8 cellular contexts compared by ENCODE assay signal in genomic region chr1:66332524-66332853, GRCh38.
DNase-seq lines count a peak whose midpoint lies in the region; ATAC-seq and TF ChIP-seq lines count a peak whose summit lies in the region.

No MANE protein-coding gene starts in this region.

- DNase-seq in activated naive CD4-positive, alpha-beta T cell treated with anti-CD3 and anti-CD28 coated beads for 36 hours: no peak
- DNase-seq in activated naive CD4-positive, alpha-beta T cell treated with Interleukin-2 at 50 U/mL for 16 hours: no peak
- no peak for DNase-seq in central memory CD8-positive, alpha-beta T cell (ENCODE audit: low spot score in 2 of 2)
- DNase-seq in midbrain (lab: John Stamatoyannopoulos, UW) (peak; percentile 40), ecto neural progenitor cell (ENCODE audit: low spot score) (no peak), GM10248 (ENCODE audit: extremely low spot score) (no peak), UCSD-AML1 (lab: John Stamatoyannopoulos, UW; ENCODE audit: unreplicated experiment) (no peak)

- H3K9me3 Mint-ChIP-seq in activated naive CD4-positive, alpha-beta T cell treated with anti-CD3 and anti-CD28 coated beads for 36 hours: no peaks in the 10 kb centered on the region
- H3K9me3 Mint-ChIP-seq in central memory CD8-positive, alpha-beta T cell: no peaks in the 10 kb centered on the region

- 6% methylated on average over 3 of the region's 3 CpGs for WGBS in urinary bladder

- CTCF ChIA-PET in activated naive CD4-positive, alpha-beta T cell treated with anti-CD3 and anti-CD28 coated beads for 36 hours (lab: Charles Lee): interaction anchor here (0.9 to 7.2 kb wide), 16 partner anchors 12 to 113 kb away, joined by 3 to 50 read pairs (median 6); no protein-coding TSS in a partner anchor
- CTCF ChIA-PET in GM10248 (lab: Yijun Ruan, JAX): interaction anchor here (0.7 to 7.4 kb wide), 18 partner anchors 11 to 117 kb away, joined by 3 to 62 read pairs (median 4); no protein-coding TSS in a partner anchor

- H3K27ac Mint-ChIP-seq in activated naive CD4-positive, alpha-beta T cell treated with anti-CD3 and anti-CD28 coated beads for 36 hours: peak overlapping the region; percentile 95
- peak overlapping the region; percentile 98 for H3K27ac Mint-ChIP-seq in central memory CD8-positive, alpha-beta T cell (ENCODE audit: low read depth)

- POLR2A ChIA-PET in GM10248 (lab: Yijun Ruan, JAX): no interaction called here

- no peaks in the 10 kb centered on the region for H3K4me1 ChIP-seq in urinary bladder (ENCODE audit: insufficient read depth)

- no peaks in the 10 kb centered on the region for H3K27me3 Mint-ChIP-seq in activated naive CD4-positive, alpha-beta T cell treated with anti-CD3 and anti-CD28 coated beads for 36 hours (ENCODE audit: low read depth)
- H3K27me3 Mint-ChIP-seq in central memory CD8-positive, alpha-beta T cell: no peaks in the 10 kb centered on the region

- no peaks in the 10 kb centered on the region for H3K36me3 ChIP-seq in urinary bladder (ENCODE audit: insufficient read depth)

- peak overlapping the region; percentile 98 for H3K4me3 Mint-ChIP-seq in activated naive CD4-positive, alpha-beta T cell treated with anti-CD3 and anti-CD28 coated beads for 36 hours
- peak overlapping the region; percentile 93 for H3K4me3 Mint-ChIP-seq in central memory CD8-positive, alpha-beta T cell

- ATAC-seq in central memory CD8-positive, alpha-beta T cell (replicated peaks; ENCODE audit: extremely low read depth, poor library complexity, severe bottlenecking): no peak

- H3K36me3 Mint-ChIP-seq in activated naive CD4-positive, alpha-beta T cell treated with anti-CD3 and anti-CD28 coated beads for 36 hours (ENCODE audit: low read depth): peaks cover 37% of the 10 kb centered on the region
- peaks cover 46% of the 10 kb centered on the region for H3K36me3 Mint-ChIP-seq in central memory CD8-positive, alpha-beta T cell (ENCODE audit: insufficient read depth)

- intact Hi-C loops in activated naive CD4-positive, alpha-beta T cell treated with anti-CD3 and anti-CD28 coated beads for 36 hours (cut with micrococcal nuclease): loop anchor here (1.0 to 10.0 kb wide), 17 partner anchors 9 to 1352 kb away; partner anchors contain the start of genes GADD45A, LEPR and LEPROT

- TF ChIP-seq CTCF in GM10248 (IDR thresholded peaks at IDR 0.05; ENCODE audit: control extremely low read depth, extremely low read depth, low read depth, missing control alignments): no peak

- H3K4me3 ChIP-seq in urinary bladder (ENCODE audit: low read depth, low read length): peak overlapping the region; percentile 62

- H3K4me1 Mint-ChIP-seq in activated naive CD4-positive, alpha-beta T cell treated with anti-CD3 and anti-CD28 coated beads for 36 hours (ENCODE audit: low read depth): peaks cover 45% of the 10 kb centered on the region
- peaks cover 43% of the 10 kb centered on the region for H3K4me1 Mint-ChIP-seq in central memory CD8-positive, alpha-beta T cell

- peak overlapping the region; percentile 31 for H3K27ac ChIP-seq in urinary bladder (ENCODE audit: low read depth)
